ENCODE assay signal across 1 cellular context in genomic region chr3:196143708-196144382, GRCh38.
TF ChIP-seq lines count a peak whose summit lies in the region.

No MANE protein-coding gene starts in this region.

TF ChIP-seq in GM23338, 12 proteins besides CTCF, POLR2A, EP300 and RAD21:
- TF ChIP-seq EZH2 (IDR thresholded peaks at IDR 0.05; ENCODE audit: low read depth, unreplicated experiment) (no peak), JUNB (IDR thresholded peaks at IDR 0.05; ENCODE audit: unreplicated experiment) (no peak), NANOG (IDR thresholded peaks at IDR 0.05; ENCODE audit: borderline replicate concordance) (no peak), POLR2AphosphoS5 (IDR thresholded peaks at IDR 0.05; ENCODE audit: low read depth) (no peak)
